In the genomic region with DNA sequence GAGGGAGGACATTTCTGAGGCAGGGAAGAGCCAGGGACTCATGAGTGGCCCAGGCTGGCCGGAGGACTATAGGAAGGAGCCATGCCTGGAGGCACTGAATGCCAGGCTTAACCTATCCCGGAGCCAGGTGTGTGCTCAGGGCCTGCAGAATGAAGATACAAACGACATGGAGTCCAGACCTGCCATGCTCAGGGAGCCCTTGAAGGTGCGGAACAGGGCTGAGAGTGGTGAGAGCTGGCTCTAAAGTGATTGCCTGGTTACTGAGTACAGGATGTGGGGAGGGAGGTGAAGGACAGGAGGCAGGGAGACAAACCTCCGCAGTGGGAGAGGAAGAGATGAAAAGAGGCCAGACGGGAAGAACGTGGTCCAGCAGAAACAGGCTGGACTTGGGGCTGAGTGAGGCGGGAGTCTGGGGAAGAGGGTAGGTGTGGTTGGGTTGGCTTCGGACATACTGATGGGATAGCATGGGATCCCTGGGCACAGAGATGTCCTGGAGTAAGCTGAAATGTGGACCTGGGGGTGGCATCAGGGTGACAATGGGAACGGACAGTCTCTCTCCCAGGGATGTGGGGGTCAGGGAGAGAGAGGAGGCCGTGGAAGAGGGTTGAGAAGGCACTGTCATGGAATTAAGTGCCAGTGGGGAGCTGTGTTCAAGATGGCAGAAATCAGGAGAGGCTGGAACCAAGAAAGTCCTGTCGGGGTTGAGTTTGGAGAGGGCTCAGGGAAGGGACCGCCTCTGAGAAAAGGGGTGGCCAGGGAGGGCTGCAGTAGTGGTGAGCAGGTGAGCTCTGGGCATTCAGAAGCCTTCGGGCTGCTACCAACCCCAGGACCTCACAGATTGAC, we compare ENCODE assay signal across 8 cellular contexts. TPM values are rescaled to one million over a fixed set of nuclear protein-coding genes. Genes with fewer than 3 reads are reported as not detected.
DNase-seq lines count a peak whose midpoint lies in the region; ATAC-seq and TF ChIP-seq lines count a peak whose summit lies in the region.

No MANE protein-coding gene starts in this region.

- H3K27me3 ChIP-seq in cardiac muscle cell = no peaks in the 10 kb centered on the region
- no peaks in the 10 kb centered on the region for H3K27me3 ChIP-seq in lower lobe of right lung (ENCODE audit: low read depth)
- H3K27me3 ChIP-seq in uterus = no peaks in the 10 kb centered on the region

- ATAC-seq in Right ventricle myocardium superior (ENCODE audit: poor library complexity) (no peak), lower lobe of right lung (no peak), GM18519 (IDR thresholded peaks at IDR 0.05; ENCODE audit: low FRiP score, unreplicated experiment) (no peak)

- H3K4me3 ChIP-seq in cardiac muscle cell (no peak overlapping the region), astrocyte of the cerebellum (ENCODE audit: low read depth, low read length) (peak overlapping the region; percentile 58), lower lobe of right lung (peak overlapping the region; percentile 99), uterus (peak overlapping the region; percentile 80 to 94)

- in situ Hi-C loops in astrocyte of the cerebellum (cut with HindIII; ENCODE audit: low sequenced_read_pairs) = no loop called here

- TF ChIP-seq CTCF in cardiac muscle cell (IDR thresholded peaks at IDR 0.05; ENCODE audit: low read depth, low read length) (no peak), astrocyte of the cerebellum (IDR thresholded peaks at IDR 0.05; ENCODE audit: low read depth, low read length, missing control alignments) (no peak), lower lobe of right lung (IDR thresholded peaks at IDR 0.05) (no peak), uterus (IDR thresholded peaks at IDR 0.05) (no peak)

- H3K4me1 ChIP-seq in cardiac muscle cell (ENCODE audit: low read depth) = peaks cover 15% of the 10 kb centered on the region
- H3K4me1 ChIP-seq in lower lobe of right lung = peaks cover 77% of the 10 kb centered on the region
- H3K4me1 ChIP-seq in uterus = peaks cover 7 to 10% of the 10 kb centered on the region in 2 donors

- H3K9me3 ChIP-seq in cardiac muscle cell (ENCODE audit: low read depth) = no peaks in the 10 kb centered on the region
- H3K9me3 ChIP-seq in lower lobe of right lung = no peaks in the 10 kb centered on the region
- no peaks in the 10 kb centered on the region for H3K9me3 ChIP-seq in uterus

- peaks cover 23% of the 10 kb centered on the region for H3K36me3 ChIP-seq in cardiac muscle cell
- peaks cover 73% of the 10 kb centered on the region for H3K36me3 ChIP-seq in lower lobe of right lung
- no peaks in the 10 kb centered on the region for H3K36me3 ChIP-seq in uterus

- no peak for TF ChIP-seq POLR2A in uterus (IDR thresholded peaks at IDR 0.05)

- DNase-seq in cardiac muscle cell (ENCODE audit: low read depth in 1 of 2, low spot score in 1 of 2) = no peak
- DNase-seq in Right ventricle myocardium superior = no peak
- no peak for DNase-seq in astrocyte of the cerebellum (ENCODE audit: low read depth)
- peak; percentile 26 for DNase-seq in lower lobe of right lung
- DNase-seq in uterus = no peak
- DNase-seq in mucosa of gallbladder (ENCODE audit: low spot score) = no peak
- no peak for DNase-seq in stimulated activated CD4-positive, alpha-beta T cell treated with anti-CD3 and anti-CD28 coated beads, Interleukin-2, amount 100 ng/mL, for 48 hours

- intact Hi-C loops in Right ventricle myocardium superior (cut with DNase I) (no loop called here), lower lobe of right lung (cut with DNase I) (no loop called here), uterus (cut with DNase I; ENCODE audit: low total_unique reads) (no loop called here)

- H3K27ac ChIP-seq in cardiac muscle cell = peak overlapping the region; percentile 78
- peak overlapping the region; percentile 99 for H3K27ac ChIP-seq in lower lobe of right lung
- peak overlapping the region; percentile 89 to 93 for H3K27ac ChIP-seq in uterus

RNA-seq across cellular contexts. Expression of gene ANKRD13D, which starts 1.5 kb away (rescaled TPM):
- total RNA-seq in cardiac muscle cell (50.7 and 53.5 TPM in 2 replicates), Right ventricle myocardium superior (11.6 TPM), lower lobe of right lung (66.9 TPM), uterus (10 to 100 TPM in 3 of 4 donors, 1 to 10 TPM in 1; 7.4 to 63.7 (median 22.5) TPM), mucosa of gallbladder (80.5 TPM)
- 39.4 and 47.6 TPM in 2 replicates for polyA plus RNA-seq in cardiac muscle cell

RNA-seq across cellular contexts. Expression of gene SSH3, which starts 15.8 kb away (rescaled TPM):
- total RNA-seq in cardiac muscle cell = 18.7 and 39.9 TPM in 2 replicates
- polyA plus RNA-seq in cardiac muscle cell = 26.7 and 28.0 TPM in 2 replicates
- 12.1 TPM for total RNA-seq in Right ventricle myocardium superior
- 37.7 TPM for total RNA-seq in lower lobe of right lung
- 10 to 100 TPM in 3 of 4 donors, 1 to 10 TPM in 1; 7.7 to 48.8 (median 19.1) TPM for total RNA-seq in uterus
- total RNA-seq in mucosa of gallbladder = 107 TPM

RNA-seq across cellular contexts. Expression of gene GRK2, which starts 21.3 kb away (rescaled TPM):
- total RNA-seq in cardiac muscle cell = 49.1 and 72.1 TPM in 2 replicates
- 62.9 and 85.1 TPM in 2 replicates for polyA plus RNA-seq in cardiac muscle cell
- total RNA-seq in Right ventricle myocardium superior = 53.4 TPM
- 101 TPM for total RNA-seq in lower lobe of right lung
- total RNA-seq in uterus = 10 to 100 TPM; 25.0 to 93.8 (median 64.2) TPM
- total RNA-seq in mucosa of gallbladder = 86.1 TPM
